In genomic region chr20:49505518-49505917, GRCh38 we compare ENCODE assay signal across 10 cellular contexts. TPM values are rescaled to one million over a fixed set of nuclear protein-coding genes. Genes with fewer than 3 reads are reported as not detected.
DNase-seq lines count a peak whose midpoint lies in the region; ATAC-seq, FAIRE-seq and TF ChIP-seq lines count a peak whose summit lies in the region.
"Had no signal": no experiment of that assay in that cellular context is flagged by ENCODE, and none has a peak within 500 bp of the region (broad histone marks: within the 10 kb centered on the region; RNA-seq: fewer than 3 reads in every experiment).

No MANE protein-coding gene starts in this region.

- H2BK5ac ChIP-seq in mesendoderm (ENCODE audit: low read length), result no peak overlapping the region

- H3K9me3 ChIP-seq in GM12878 (replicated peaks; ENCODE audit: control insufficient read depth, insufficient read depth, low read length), result no peaks in the 10 kb centered on the region; the same call in 2 of the 3 replicates
- H3K9me3 ChIP-seq: vagina had no signal

- intact Hi-C loops in GM12878 (cut with micrococcal nuclease; ENCODE audit: unreplicated experiment), result no loop called here

- H3K27ac ChIP-seq in GM12878 (ENCODE audit: control insufficient read depth, insufficient read depth) (no peak overlapping the region), mesendoderm (ENCODE audit: low read depth, low read length) (no peak overlapping the region)
- H3K27ac ChIP-seq: vagina had no signal

- H3K4me1 ChIP-seq in GM12878 (ENCODE audit: control insufficient read depth, insufficient read depth, low read length), result no peaks in the 10 kb centered on the region
- H3K4me1 ChIP-seq in mesendoderm (ENCODE audit: control insufficient read depth, low read depth, low read length), result no peaks in the 10 kb centered on the region

- no peak overlapping the region for H3K56ac ChIP-seq in mesendoderm (ENCODE audit: low read length)

- TF ChIP-seq EP300 in GM12878 (IDR thresholded peaks at IDR 0.05; ENCODE audit: borderline replicate concordance in 1 of 2, control insufficient read depth in 1 of 2, low read depth in 2 of 2, low read length in 2 of 2), result no peak

- no peak overlapping the region for H2BK120ac ChIP-seq in mesendoderm (ENCODE audit: low read depth, low read length)

- TF ChIP-seq RAD21 in GM12878 (IDR thresholded peaks at IDR 0.05; ENCODE audit: insufficient read depth, low read depth, low read length), result no peak

- ATAC-seq in GM12878 (no peak), GM19452 (IDR thresholded peaks at IDR 0.05; ENCODE audit: unreplicated experiment) (no peak), HG03565 (IDR thresholded peaks at IDR 0.05; ENCODE audit: unreplicated experiment) (no peak)

- H2BK15ac ChIP-seq in mesendoderm (replicated peaks; ENCODE audit: low read depth), result no peak overlapping the region

- H3K9ac ChIP-seq in GM12878 (ENCODE audit: control insufficient read depth, insufficient read depth, low read length) (no peak overlapping the region), mesendoderm (ENCODE audit: low read length) (no peak overlapping the region)

- peaks cover 0 to 4% of the 10 kb centered on the region in 2 experiments; a peak in 2 of 4 replicates for H3K27me3 ChIP-seq in GM12878 (replicated peaks in 1 of 2; ENCODE audit: control insufficient read depth in 2 of 2, insufficient read depth in 2 of 2, low read length in 1 of 2)
- H3K27me3 ChIP-seq in mesendoderm (ENCODE audit: insufficient read depth, low read length, poor library complexity), result no peaks in the 10 kb centered on the region
- H3K27me3 ChIP-seq: vagina had no signal

- no peak overlapping the region for H3K4ac ChIP-seq in mesendoderm (ENCODE audit: low read depth, low read length)

- H3K4me3 ChIP-seq in GM12878 (no peak overlapping the region), mesendoderm (ENCODE audit: low read length) (no peak overlapping the region)
- H3K4me3 ChIP-seq: vagina had no signal

- RAD21 ChIA-PET in GM12878 (lab: Charles Lee; ENCODE audit: unreplicated experiment), result no interaction called here

- POLR2A ChIA-PET in GM12878 (lab: Charles Lee), result interaction anchor here (0.5 kb wide), 1 partner anchor 483 kb away, joined by 6 read pairs; no protein-coding TSS in a partner anchor

- no peak overlapping the region for H3K18ac ChIP-seq in mesendoderm (ENCODE audit: low read length)

- no peak overlapping the region for H2AK5ac ChIP-seq in mesendoderm (ENCODE audit: low read length)

- SMC1A ChIA-PET in GM12878 (lab: Charles Lee; ENCODE audit: uncharacterized antibody, unreplicated experiment), result no interaction called here

- WGBS in GM12878 (ENCODE audit: insufficient coverage, insufficient replicate concordance, low lambda C conversion rate, missing lambda C conversion rate), result 0% methylated on average over 8 of the region's 9 CpGs
- WGBS in mesendoderm (ENCODE audit: extremely low coverage, insufficient coverage, low lambda C conversion rate), result no CpG with 5 or more reads among the region's 9 CpGs

- TF ChIP-seq POLR2A in GM12878 (IDR thresholded peaks at IDR 0.05; ENCODE audit: low read depth, low read length), result no peak

- H4K8ac ChIP-seq in mesendoderm (ENCODE audit: low read depth, low read length), result no peak overlapping the region

- no peaks in the 10 kb centered on the region for H3K79me1 ChIP-seq in mesendoderm (ENCODE audit: low read length)

- no peak for TF ChIP-seq CTCF in GM12878 (IDR thresholded peaks at IDR 0.05 in 2 of 3, conservative IDR thresholded peaks at IDR 0.05 in 1 of 3; ENCODE audit: control insufficient read depth in 2 of 3, extremely low read depth in 1 of 3, insufficient read depth in 1 of 3, low read depth in 3 of 3, low read length in 3 of 3)

- no peaks in the 10 kb centered on the region for H3K79me2 ChIP-seq in GM12878 (ENCODE audit: control insufficient read depth, insufficient read depth, low read length)
- no peaks in the 10 kb centered on the region for H3K79me2 ChIP-seq in mesendoderm (ENCODE audit: control insufficient read depth, insufficient read depth, low read length)

- no peak overlapping the region for H3K4me2 ChIP-seq in GM12878 (ENCODE audit: control insufficient read depth, insufficient read depth)
- H3K4me2 ChIP-seq in mesendoderm (ENCODE audit: low read length), result no peak overlapping the region

- no peak overlapping the region for H4K5ac ChIP-seq in mesendoderm (ENCODE audit: low read length)

- in situ Hi-C loops in GM12878 (cut with MboI), result loop anchor here (25.0 kb wide), 1 partner anchor 168 kb away; no protein-coding TSS in a partner anchor

- no peak overlapping the region for H2AFZ ChIP-seq in GM12878 (ENCODE audit: control insufficient read depth, low read depth, low read length)

- CTCF ChIA-PET in GM12878 (lab: Yijun Ruan, JAX), result interaction anchor here (0.8 to 3.8 kb wide), 6 partner anchors 30 to 863 kb away, joined by 3 to 22 read pairs (median 3); no protein-coding TSS in a partner anchor

- H3K23ac ChIP-seq in mesendoderm (ENCODE audit: low read length), result no peak overlapping the region

- no peak for FAIRE-seq in GM12878 (lab: Jason Lieb, UNC)

- H3K36me3 ChIP-seq in GM12878 (ENCODE audit: control insufficient read depth in 2 of 2, insufficient read depth in 2 of 2, low read length in 1 of 2) (no peaks in the 10 kb centered on the region), mesendoderm (ENCODE audit: control insufficient read depth, insufficient read depth, low read length) (no peaks in the 10 kb centered on the region)

- no TSS peak for BruUV-seq in GM12878 (replicated peaks; lab: Mats Ljungman, UMichigan)

- DNase-seq in DMS53 treated with DMSO at 0.1 percent for 48 hours (lab: John Stamatoyannopoulos, UW; ENCODE audit: unreplicated experiment) (peak; percentile 14), NCI-H1694 treated with DMSO at 0.1 percent for 48 hours (lab: John Stamatoyannopoulos, UW) (peak; percentile 58), GM12878 (ENCODE audit: low read depth, low spot score) (no peak), mesendoderm (peak; percentile 80), SKM-1 treated with dmso at 0.1 percent for 144 hours (lab: John Stamatoyannopoulos, UW; ENCODE audit: unreplicated experiment) (no peak)
- no peak for DNase-seq in stimulated activated CD4-positive, alpha-beta T cell treated with anti-CD3 and anti-CD28 coated beads, Interleukin-4, amount 100 ng/mL, for 1 hour
- DNase-seq: T-helper 2 cell had no signal

- no peaks in the 10 kb centered on the region for H4K20me1 ChIP-seq in GM12878 (ENCODE audit: control insufficient read depth, insufficient read depth)

TF ChIP-seq in GM12878, 131 proteins besides CTCF, POLR2A, EP300 and RAD21:
- TF ChIP-seq PAX5 (IDR thresholded peaks at IDR 0.05; ENCODE audit: borderline replicate concordance, low read depth, low read length) (0 out of 2 replicates have a peak, but pooled peaks have one; percentile 13), RELA (IDR thresholded peaks at IDR 0.05; ENCODE audit: borderline replicate concordance, partially characterized antibody) (no peak)

RNA-seq across cellular contexts. Expression of gene KCNB1, which starts 23.1 kb away (rescaled TPM):
- total RNA-seq in GM12878 (2013; cell fraction: nucleolus; rRNA removed), result not detected in 2 replicates
- total RNA-seq in GM12878 (2014; rRNA removed), result not detected in 2 replicates
- total RNA-seq in GM12878 (2014; rRNA removed; fragmentation: Illumina TruSeq; extraction: Trizol), result not detected in 2 replicates
- 0.08 TPM in 1 of 2 replicates, not detected in the other for total RNA-seq in GM12878 (2021)
- polyA plus RNA-seq in GM12878 (2011; ENCODE audit: low read depth), result not detected
- not detected in 2 replicates for polyA plus RNA-seq in GM12878 (2011; rRNA removed)
- not detected in 2 replicates for polyA plus RNA-seq in GM12878 (2011; cell fraction: cytosol; rRNA removed)
- polyA plus RNA-seq in GM12878 (2011; cell fraction: nucleus; rRNA removed), result not detected in 2 replicates
- polyA plus RNA-seq in GM12878 (2012), result 0.04 TPM in 1 of 2 replicates, not detected in the other
- not detected in 2 replicates for polyA plus RNA-seq in GM12878 (2014; fragmentation: Illumina TruSeq; extraction: Trizol)
- under 1 TPM in 1 of 2 experiments, not detected in 1; 0.02 TPM for polyA plus RNA-seq in GM12878 (2014; fragmentation: Nextera tagmentation; extraction: Ambion mirVana)
- polyA plus RNA-seq in GM12878 (2014; rRNA removed), result not detected in 2 replicates
- polyA plus RNA-seq in GM12878 (2016; fragmentation: Nextera tagmentation; extraction: Ambion mirVana), result under 1 TPM in 1 of 2 experiments, not detected in 1; 0.03 TPM
- 0.05 TPM in 1 of 2 replicates, not detected in the other for polyA minus RNA-seq in GM12878 (2011; rRNA and poly(A)+ RNA removed)
- not detected in 2 replicates for polyA minus RNA-seq in GM12878 (2011; cell fraction: cytosol; rRNA and poly(A)+ RNA removed)
- polyA minus RNA-seq in GM12878 (2011; cell fraction: nucleus; rRNA and poly(A)+ RNA removed), result not detected in 2 replicates
- 0.52 TPM for polyA plus RNA-seq in mesendoderm (2013, experiment 1 of 2)
- 0.53 TPM for polyA plus RNA-seq in mesendoderm (2013, experiment 2 of 2)

Comparison
In these comparisons a context has a peak if more than half of its experiments do, and no peak if none do; other contexts are left out.
1. DNase-seq: peak in DMS53 treated with DMSO at 0.1 percent for 48 hours (single experiment), NCI-H1694 treated with DMSO at 0.1 percent for 48 hours (single experiment) and mesendoderm (single experiment); none in GM12878 (single experiment), stimulated activated CD4-positive, alpha-beta T cell treated with anti-CD3 and anti-CD28 coated beads, Interleukin-4, amount 100 ng/mL, for 1 hour (single experiment) and SKM-1 treated with dmso at 0.1 percent for 144 hours (single experiment).